In genomic region chr3:50192689-50193141, GRCh38 we compare ENCODE assay signal across 1 cellular context.
TF ChIP-seq lines count a peak whose summit lies in the region.

No MANE protein-coding gene starts in this region.

TF ChIP-seq in SK-N-SH treated with all-trans-retinoic acid at 6 μM for 48 hours, 23 proteins besides CTCF, POLR2A, EP300 and RAD21 (continued from another document):
- TF ChIP-seq CREB5 (CRISPR knock-in tag; IDR thresholded peaks at IDR 0.05; ENCODE audit: low read depth) (no peak), OSR1 (CRISPR knock-in tag; IDR thresholded peaks at IDR 0.05) (no peak), ESRRG (CRISPR knock-in tag; IDR thresholded peaks at IDR 0.05) (no peak)
TF ChIP-seq in SK-N-SH treated with all-trans-retinoic acid at 6 μM for 48 hours: peak in this region for 0.
